ENCODE assay signal across 1 cellular context in genomic region chr3:115040673-115041286, GRCh38.
TF ChIP-seq lines count a peak whose summit lies in the region.

No MANE protein-coding gene starts in this region.

TF ChIP-seq in HepG2, 621 proteins besides CTCF, POLR2A, EP300 and RAD21 (continued from another document):
- TF ChIP-seq PRDM4 (CRISPR knock-in tag; IDR thresholded peaks at IDR 0.05; ENCODE audit: borderline replicate concordance) (no peak), FOXO1 (CRISPR knock-in tag; IDR thresholded peaks at IDR 0.05) (no peak)
